In genomic region chr14:68690106-68690960, GRCh38 we compare ENCODE assay signal across 20 cellular contexts.
DNase-seq lines count a peak whose midpoint lies in the region; ATAC-seq, FAIRE-seq and TF ChIP-seq lines count a peak whose summit lies in the region.
"Had no signal": no experiment of that assay in that cellular context is flagged by ENCODE, and none has a peak within 500 bp of the region (broad histone marks: within the 10 kb centered on the region; RNA-seq: fewer than 3 reads in every experiment).

No MANE protein-coding gene starts in this region.

- H3K36me3 Mint-ChIP-seq in astrocyte (ENCODE audit: low read depth, unreplicated experiment): no peaks in the 10 kb centered on the region
- H3K36me3 Mint-ChIP-seq in stimulated activated naive B cell treated with anti-CD40 and anti-IgM and Interleukin-4, amounts not matched to agents 10 μg/mL and 1 μg/mL and 100 μg/mL, for 72 hours: no peaks in the 10 kb centered on the region
- H3K36me3 Mint-ChIP-seq: T-cell had no signal

- FAIRE-seq in HTR-8/SVneo (lab: Jason Lieb, UNC) (peak; percentile 51), astrocyte (lab: Jason Lieb, UNC) (no peak)

- H3K27ac ChIP-seq in astrocyte (ENCODE audit: low read depth, low read length): no peak overlapping the region
- H3K27ac ChIP-seq: body of pancreas had no signal

- H3K4me2 ChIP-seq in astrocyte (ENCODE audit: low read length): no peak overlapping the region

- H4K20me1 ChIP-seq in astrocyte (ENCODE audit: insufficient read depth, low read length): no peaks in the 10 kb centered on the region

- H3K4me3 ChIP-seq in astrocyte (ENCODE audit: insufficient read depth, low read depth, low read length): no peak overlapping the region
- H3K4me3 ChIP-seq: body of pancreas had no signal

- ATAC-seq in stimulated activated naive B cell treated with anti-CD40 and anti-IgM and Interleukin-4, amounts not matched to agents 10 μg/mL and 1 μg/mL and 100 μg/mL, for 72 hours (replicated peaks): no peak
- ATAC-seq in HG03097 (IDR thresholded peaks at IDR 0.05; ENCODE audit: low FRiP score, unreplicated experiment): no peak
- no peak for ATAC-seq in GM18858 (IDR thresholded peaks at IDR 0.05; ENCODE audit: unreplicated experiment)
- ATAC-seq in GM21360 (IDR thresholded peaks at IDR 0.05; ENCODE audit: unreplicated experiment): no peak
- ATAC-seq: body of pancreas, left lobe of liver, Panc1, T-cell had no signal

- no peak overlapping the region for H3K4me3 Mint-ChIP-seq in astrocyte (ENCODE audit: unreplicated experiment)
- no peak overlapping the region for H3K4me3 Mint-ChIP-seq in stimulated activated naive B cell treated with anti-CD40 and anti-IgM and Interleukin-4, amounts not matched to agents 10 μg/mL and 1 μg/mL and 100 μg/mL, for 72 hours
- H3K4me3 Mint-ChIP-seq: activated naive CD4-positive, alpha-beta T cell treated with anti-CD3 and anti-CD28 coated beads for 36 hours; CD14-positive monocyte; T-cell had no signal

- H3K27me3 ChIP-seq in astrocyte (ENCODE audit: insufficient read depth, low read length): no peaks in the 10 kb centered on the region
- H3K27me3 ChIP-seq: body of pancreas had no signal

- no peaks in the 10 kb centered on the region for H3K27me3 Mint-ChIP-seq in astrocyte (ENCODE audit: low read depth, unreplicated experiment)
- no peaks in the 10 kb centered on the region for H3K27me3 Mint-ChIP-seq in stimulated activated naive B cell treated with anti-CD40 and anti-IgM and Interleukin-4, amounts not matched to agents 10 μg/mL and 1 μg/mL and 100 μg/mL, for 72 hours
- H3K27me3 Mint-ChIP-seq: T-cell had no signal

- peaks cover 52% of the 10 kb centered on the region for H3K4me1 Mint-ChIP-seq in astrocyte (ENCODE audit: low read depth, unreplicated experiment)
- peaks cover 64 to 93% of the 10 kb centered on the region in 2 donors for H3K4me1 Mint-ChIP-seq in stimulated activated naive B cell treated with anti-CD40 and anti-IgM and Interleukin-4, amounts not matched to agents 10 μg/mL and 1 μg/mL and 100 μg/mL, for 72 hours

- no peaks in the 10 kb centered on the region for H3K36me3 ChIP-seq in astrocyte (ENCODE audit: insufficient read depth, low read length)

- H3K9ac ChIP-seq in astrocyte (ENCODE audit: low read length): peak overlapping the region; percentile 8

- H3K9me3 ChIP-seq in astrocyte (ENCODE audit: insufficient read depth, low read depth, low read length): no peaks in the 10 kb centered on the region
- H3K9me3 ChIP-seq: body of pancreas had no signal

- no peaks in the 10 kb centered on the region for H3K79me2 ChIP-seq in astrocyte (ENCODE audit: insufficient read depth, low read length)

- DNase-seq in HTR-8/SVneo (ENCODE audit: insufficient read length, low spot score) (no peak), astrocyte (ENCODE audit: low read depth) (no peak), myocyte (ENCODE audit: low read depth) (peak; percentile 48), NCI-H2029 treated with DMSO at 0.1 percent for 48 hours (lab: John Stamatoyannopoulos, UW) (no peak)
- DNase-seq in stimulated activated naive B cell treated with anti-CD40 and anti-IgM and Interleukin-4, amounts not matched to agents 10 μg/mL and 1 μg/mL and 100 μg/mL, for 72 hours: no peak
- DNase-seq: activated naive CD4-positive, alpha-beta T cell treated with anti-CD3 and anti-CD28 coated beads for 36 hours; body of pancreas; DMS53; effector CD4-positive, alpha-beta T cell; MM.1S; NCI-H1930; NCI-H69; stimulated activated CD4-positive, alpha-beta T cell treated with anti-CD3 and anti-CD28 coated beads, Interleukin-1b, Interleukin-23, amount 100 ng/mL, for 48 hours; T-cell had no signal

- no peak overlapping the region for H3K27ac Mint-ChIP-seq in astrocyte (ENCODE audit: unreplicated experiment)
- peak overlapping the region; percentile 42 for H3K27ac Mint-ChIP-seq in stimulated activated naive B cell treated with anti-CD40 and anti-IgM and Interleukin-4, amounts not matched to agents 10 μg/mL and 1 μg/mL and 100 μg/mL, for 72 hours
- H3K27ac Mint-ChIP-seq: activated naive CD4-positive, alpha-beta T cell treated with anti-CD3 and anti-CD28 coated beads for 36 hours had no signal

- H2AFZ ChIP-seq in astrocyte (ENCODE audit: low read depth, low read length): no peak overlapping the region

- H3K9me3 Mint-ChIP-seq in astrocyte (ENCODE audit: unreplicated experiment): no peaks in the 10 kb centered on the region
- H3K9me3 Mint-ChIP-seq in stimulated activated naive B cell treated with anti-CD40 and anti-IgM and Interleukin-4, amounts not matched to agents 10 μg/mL and 1 μg/mL and 100 μg/mL, for 72 hours: no peaks in the 10 kb centered on the region
- H3K9me3 Mint-ChIP-seq: activated naive CD4-positive, alpha-beta T cell treated with anti-CD3 and anti-CD28 coated beads for 36 hours; T-cell had no signal

- H3K4me1 ChIP-seq in astrocyte (ENCODE audit: insufficient read depth, low read length): peaks cover 54% of the 10 kb centered on the region

- no peak for TF ChIP-seq CTCF in astrocyte (IDR thresholded peaks at IDR 0.05; ENCODE audit: insufficient read depth, low read depth, low read length)
